28 cellular contexts compared by ENCODE assay signal in genomic region chr12:130205531-130205930, GRCh38. TPM values are rescaled to one million over a fixed set of nuclear protein-coding genes. Genes with fewer than 3 reads are reported as not detected.
"Had no signal": no experiment of that assay in that cellular context is flagged by ENCODE, and none has a peak within 500 bp of the region (broad histone marks: within the 10 kb centered on the region; RNA-seq: fewer than 3 reads in every experiment).

No MANE protein-coding gene starts in this region.

- H3K4me3 Mint-ChIP-seq: naive B cell; natural killer cell; stimulated activated naive B cell treated with anti-CD40 and anti-IgM and Interleukin-4, amounts not matched to agents 10 μg/mL and 1 μg/mL and 100 μg/mL, for 72 hours had no signal

- H3K4me1 ChIP-seq: heart left ventricle, left lung, lower lobe of right lung, right atrium auricular region, right lobe of liver, stomach, suprapubic skin, tibial artery, vagina had no signal

- H3K9me3 ChIP-seq: lower lobe of right lung, ovary, right atrium auricular region, right lobe of liver, suprapubic skin, thoracic aorta, vagina had no signal

- H3K9me3 Mint-ChIP-seq: natural killer cell had no signal

- H3K27me3 Mint-ChIP-seq: naive B cell had no signal

- H3K27ac Mint-ChIP-seq: naive B cell; natural killer cell; progenitor cell of endocrine pancreas; stimulated activated naive B cell treated with anti-CD40 and anti-IgM and Interleukin-4, amounts not matched to agents 10 μg/mL and 1 μg/mL and 100 μg/mL, for 72 hours had no signal

- ATAC-seq: heart left ventricle; left colon; left lung; lower lobe of right lung; natural killer cell; right lobe of liver; stimulated activated naive B cell treated with anti-CD40 and anti-IgM and Interleukin-4, amounts not matched to agents 10 μg/mL and 1 μg/mL and 100 μg/mL, for 72 hours; stimulated activated naive CD8-positive, alpha-beta T cell treated with anti-CD3 and anti-CD28 coated beads, Interleukin-15, Interleukin-2, amounts not matched to agents 100 U/mL and 50 U/mL, for 24 hours had no signal

- H3K27ac ChIP-seq: heart left ventricle, left lung, lower lobe of right lung, ovary, right atrium auricular region, right lobe of liver, stomach, suprapubic skin, thoracic aorta, tibial artery, vagina had no signal

- H3K4me1 Mint-ChIP-seq: naive B cell; natural killer cell; stimulated activated naive B cell treated with anti-CD40 and anti-IgM and Interleukin-4, amounts not matched to agents 10 μg/mL and 1 μg/mL and 100 μg/mL, for 72 hours had no signal

- H3K36me3 ChIP-seq: heart left ventricle, left lung, lower lobe of right lung, ovary, right atrium auricular region, right lobe of liver, stomach, suprapubic skin, thoracic aorta, tibial artery, vagina had no signal

- H3K4me3 ChIP-seq: heart left ventricle, left lung, lower lobe of right lung, ovary, right atrium auricular region, right lobe of liver, smooth muscle cell, stomach, suprapubic skin, thoracic aorta, tibial artery, vagina had no signal

- DNase-seq: heart left ventricle; kidney; left colon; left lung; lower lobe of right lung; mammary epithelial cell; mesenchymal stem cell; naive B cell; natural killer cell; ovary; right lobe of liver; stimulated activated CD4-positive, alpha-beta T cell treated with anti-CD3 and anti-CD28 coated beads, Interleukin-1b, Interleukin-23, amount 100 ng/mL, for 48 hours; stimulated activated CD4-positive, alpha-beta T cell treated with anti-CD3 and anti-CD28 coated beads, Interleukin-2, amount 100 ng/mL, for 48 hours; stimulated activated CD4-positive, alpha-beta T cell treated with anti-CD3 and anti-CD28 coated beads, Interleukin-4, amount 100 ng/mL, for 4 hours; stimulated activated CD8-positive, alpha-beta memory T cell treated with anti-CD3 and anti-CD28 coated beads, Interleukin-4, amount 100 ng/mL, for 48 hours; stimulated activated naive B cell treated with anti-CD40 and anti-IgM and Interleukin-4, amounts not matched to agents 10 μg/mL and 1 μg/mL and 100 μg/mL, for 72 hours; stimulated activated naive CD8-positive, alpha-beta T cell treated with anti-CD3 and anti-CD28 coated beads, Interleukin-15, Interleukin-2, amounts not matched to agents 100 U/mL and 50 U/mL, for 24 hours; stomach; tibial artery; trophoblast cell had no signal

- H3K36me3 Mint-ChIP-seq: naive B cell; natural killer cell; stimulated activated naive B cell treated with anti-CD40 and anti-IgM and Interleukin-4, amounts not matched to agents 10 μg/mL and 1 μg/mL and 100 μg/mL, for 72 hours had no signal

- H3K27me3 ChIP-seq: ovary, right atrium auricular region, right lobe of liver, suprapubic skin, vagina had no signal

RNA-seq across cellular contexts. Expression of gene FZD10, which starts 43.3 kb away (rescaled TPM):
- total RNA-seq: liver, natural killer cell, pulmonary artery endothelial cell, right lobe of liver had no signal
